ENCODE assay signal across 17 cellular contexts in the genomic region with DNA sequence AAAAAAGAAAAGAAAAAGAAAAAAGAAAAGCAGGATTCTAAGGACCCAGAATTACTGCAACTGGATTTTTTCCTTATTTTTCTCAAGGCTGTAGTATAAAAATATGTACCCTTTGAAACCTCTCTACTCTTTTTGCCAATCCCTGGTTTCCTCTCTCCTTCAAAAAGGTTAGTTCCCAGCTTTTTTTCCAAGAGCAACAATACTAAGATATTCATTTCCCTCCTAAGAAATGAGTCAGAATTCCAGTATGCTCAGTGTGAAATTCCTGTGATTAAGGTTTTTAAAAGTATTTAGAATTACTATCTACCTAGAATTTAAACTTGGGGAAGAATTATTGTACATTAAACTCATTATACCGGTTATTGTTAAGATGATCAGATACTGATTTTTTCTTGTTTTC. TPM values are rescaled to one million over a fixed set of nuclear protein-coding genes. Genes with fewer than 3 reads are reported as not detected.
A peak's percentile ranks its signal among the peaks of the same experiment; 100 is the strongest.
DNase-seq lines count a peak whose midpoint lies in the region; ATAC-seq, FAIRE-seq and TF ChIP-seq lines count a peak whose summit lies in the region.
"Had no signal": no experiment of that assay in that cellular context is flagged by ENCODE, and none has a peak within 500 bp of the region (broad histone marks: within the 10 kb centered on the region; RNA-seq: fewer than 3 reads in every experiment).

No MANE protein-coding gene starts in this region.

- H3K36me3 ChIP-seq in Karpas-422 (ENCODE audit: insufficient read depth, low read length) (peaks cover 44% of the 10 kb centered on the region), mesenchymal stem cell (ENCODE audit: control insufficient read depth in 1 of 2, insufficient read depth in 2 of 2, low read depth in 1 of 2, low read length in 2 of 2) (peaks cover 0 to 4% of the 10 kb centered on the region in 2 experiments)
- H3K36me3 ChIP-seq: pancreas had no signal

- no peak for FAIRE-seq in A549 (lab: Jason Lieb, UNC)
- FAIRE-seq: keratinocyte, pancreas had no signal

- no peak overlapping the region for H3K14ac ChIP-seq in mesenchymal stem cell (ENCODE audit: low read length in 2 of 2)

- no peak for TF ChIP-seq EP300 in A549 (IDR thresholded peaks at IDR 0.05)

- peaks cover 86% of the 10 kb centered on the region for H3K4me1 ChIP-seq in A549
- H3K4me1 ChIP-seq in Karpas-422 (ENCODE audit: low read length) = peaks cover 79% of the 10 kb centered on the region
- peaks cover 10% of the 10 kb centered on the region for H3K4me1 ChIP-seq in mesenchymal stem cell (ENCODE audit: control insufficient read depth, insufficient read depth, low read depth, low read length)

- H3K9me3 Mint-ChIP-seq in activated T-helper 2 cell treated with anti-CD3 and anti-CD28 coated beads, Interferon-gamma antibody, Interleukin-2, Interleukin-4, amounts not matched to agents 10 μg/mL and 5 μg/mL and 100 μg/mL, durations not matched to agents 14 hours and 24 hours and 36 hours = no peaks in the 10 kb centered on the region
- H3K9me3 Mint-ChIP-seq: activated naive CD8-positive, alpha-beta T cell treated with anti-CD3 and anti-CD28 coated beads for 36 hours; stimulated activated naive B cell treated with anti-CD40 and anti-IgM and Interleukin-4, amounts not matched to agents 10 μg/mL and 1 μg/mL and 100 μg/mL, for 72 hours had no signal

- no peak for TF ChIP-seq CTCF in A549 (IDR thresholded peaks at IDR 0.05)

- POLR2A ChIA-PET in A549 (lab: Yijun Ruan, JAX) = interaction anchor here (0.7 kb wide), 1 partner anchor 94 kb away, joined by 3 read pairs; no protein-coding TSS in a partner anchor

- H3K27me3 ChIP-seq in Karpas-422 (ENCODE audit: low read length) = no peaks in the 10 kb centered on the region
- no peaks in the 10 kb centered on the region for H3K27me3 ChIP-seq in mesenchymal stem cell (ENCODE audit: control insufficient read depth in 1 of 2, insufficient read depth in 1 of 2, low read length in 2 of 2)
- H3K27me3 ChIP-seq: pancreas, spleen had no signal

- no peaks in the 10 kb centered on the region for H3K4me1 Mint-ChIP-seq in activated T-helper 2 cell treated with anti-CD3 and anti-CD28 coated beads, Interferon-gamma antibody, Interleukin-2, Interleukin-4, amounts not matched to agents 10 μg/mL and 5 μg/mL and 100 μg/mL, durations not matched to agents 14 hours and 24 hours and 36 hours (ENCODE audit: low read depth)

- H3K4me3 ChIP-seq in A549 (no peak overlapping the region), Karpas-422 (ENCODE audit: low read length) (no peak overlapping the region), mesenchymal stem cell (ENCODE audit: insufficient read depth in 1 of 2, low read depth in 1 of 2, low read length in 2 of 2) (no peak overlapping the region)
- H3K4me3 ChIP-seq: pancreas, spleen had no signal

- no peak overlapping the region for H3K23ac ChIP-seq in mesenchymal stem cell (ENCODE audit: low read length in 2 of 2)

- no peak overlapping the region for H4K8ac ChIP-seq in mesenchymal stem cell (ENCODE audit: low read length)

- intact Hi-C loops in activated T-helper 2 cell treated with anti-CD3 and anti-CD28 coated beads, Interferon-gamma antibody, Interleukin-2, Interleukin-4, amounts not matched to agents 10 μg/mL and 5 μg/mL and 100 μg/mL, durations not matched to agents 14 hours and 24 hours and 36 hours (cut with micrococcal nuclease) = no loop called here

- TF ChIP-seq RAD21 in A549 (conservative IDR thresholded peaks at IDR 0.05 in 1 of 2, IDR thresholded peaks at IDR 0.05 in 1 of 2) = no peak

- WGBS in A549 (ENCODE audit: missing lambda C conversion rate) = 13% methylated on average over 1 of the region's 1 CpG
- WGBS in mesenchymal stem cell = no CpG with 5 or more reads among the region's 1 CpG

- H3K36me3 Mint-ChIP-seq in activated T-helper 2 cell treated with anti-CD3 and anti-CD28 coated beads, Interferon-gamma antibody, Interleukin-2, Interleukin-4, amounts not matched to agents 10 μg/mL and 5 μg/mL and 100 μg/mL, durations not matched to agents 14 hours and 24 hours and 36 hours (ENCODE audit: low read depth) = no peaks in the 10 kb centered on the region
- H3K36me3 Mint-ChIP-seq: activated naive CD8-positive, alpha-beta T cell treated with anti-CD3 and anti-CD28 coated beads for 36 hours had no signal

- peaks cover 92% of the 10 kb centered on the region for H3K79me2 ChIP-seq in Karpas-422 (ENCODE audit: low read length)

- H4K20me1 ChIP-seq in Karpas-422 (ENCODE audit: insufficient read depth, low read depth, low read length) = peaks cover 24% of the 10 kb centered on the region

- H2AK5ac ChIP-seq in mesenchymal stem cell (ENCODE audit: low read length, severe bottlenecking) = no peak overlapping the region

- DNase-seq in A549 (ENCODE audit: low read depth in 1 of 2, low spot score in 1 of 2) (no peak), Karpas-422 (no peak), astrocyte of the hippocampus (ENCODE audit: low read depth, low spot score) (peak; percentile 69), mesenchymal stem cell (no peak), medulla oblongata (ENCODE audit: extremely low spot score) (no peak), globus pallidus (ENCODE audit: low spot score) (no peak)
- no peak for DNase-seq in activated T-helper 2 cell treated with anti-CD3 and anti-CD28 coated beads, Interferon-gamma antibody, Interleukin-2, Interleukin-4, amounts not matched to agents 10 μg/mL and 5 μg/mL and 100 μg/mL, durations not matched to agents 14 hours and 24 hours and 36 hours (ENCODE audit: low spot score)
- DNase-seq: activated naive CD8-positive, alpha-beta T cell treated with anti-CD3 and anti-CD28 coated beads for 36 hours; COR-L47; head of caudate nucleus; NCI-H1105 treated with DMSO at 0.1 percent for 48 hours; NK-92 treated with Interleukin-12 subunit alpha and Interleukin-12 subunit beta, amount 100 ng/mL, for 24 hours; pancreas; spleen; stimulated activated naive B cell treated with anti-CD40 and anti-IgM and Interleukin-4, amounts not matched to agents 10 μg/mL and 1 μg/mL and 100 μg/mL, for 72 hours had no signal

- H2BK15ac ChIP-seq in mesenchymal stem cell (ENCODE audit: low read depth, poor library complexity, severe bottlenecking) = no peak overlapping the region

- H3K9me2 ChIP-seq in Karpas-422 (replicated peaks; ENCODE audit: insufficient read depth, low read length) = no peaks in the 10 kb centered on the region

- H4K91ac ChIP-seq in mesenchymal stem cell (ENCODE audit: low read length) = no peak overlapping the region

- no peak overlapping the region for H2BK5ac ChIP-seq in mesenchymal stem cell (ENCODE audit: low read depth, low read length, poor library complexity, severe bottlenecking)

- H3K4ac ChIP-seq in mesenchymal stem cell (ENCODE audit: low read depth in 1 of 2, low read length in 2 of 2) = no peak overlapping the region

- H2AFZ ChIP-seq in Karpas-422 (ENCODE audit: low read length) (no peak overlapping the region), mesenchymal stem cell (ENCODE audit: low read depth, low read length) (no peak overlapping the region)

- no peak for TF ChIP-seq POLR2A in A549 (IDR thresholded peaks at IDR 0.05; ENCODE audit: low read length)

- peaks cover 10% of the 10 kb centered on the region for H3K79me1 ChIP-seq in mesenchymal stem cell (replicated peaks; ENCODE audit: low read length, poor library complexity, severe bottlenecking)

- H3K27me3 Mint-ChIP-seq in activated T-helper 2 cell treated with anti-CD3 and anti-CD28 coated beads, Interferon-gamma antibody, Interleukin-2, Interleukin-4, amounts not matched to agents 10 μg/mL and 5 μg/mL and 100 μg/mL, durations not matched to agents 14 hours and 24 hours and 36 hours (ENCODE audit: low read depth) = no peaks in the 10 kb centered on the region
- H3K27me3 Mint-ChIP-seq: activated naive CD8-positive, alpha-beta T cell treated with anti-CD3 and anti-CD28 coated beads for 36 hours; stimulated activated naive B cell treated with anti-CD40 and anti-IgM and Interleukin-4, amounts not matched to agents 10 μg/mL and 1 μg/mL and 100 μg/mL, for 72 hours had no signal

- H3K9me3 ChIP-seq in A549 = no peaks in the 10 kb centered on the region
- no peaks in the 10 kb centered on the region for H3K9me3 ChIP-seq in Karpas-422 (ENCODE audit: low read length)
- no peaks in the 10 kb centered on the region for H3K9me3 ChIP-seq in mesenchymal stem cell (ENCODE audit: control insufficient read depth, low read length)
- H3K9me3 ChIP-seq: pancreas, spleen had no signal

- no peak overlapping the region for H3K18ac ChIP-seq in mesenchymal stem cell (ENCODE audit: low read depth in 1 of 2, low read length in 2 of 2)

- H3K4me2 ChIP-seq in A549 (peak overlapping the region; percentile 68), Karpas-422 (ENCODE audit: low read depth, low read length, poor library complexity, severe bottlenecking) (peak overlapping the region; percentile 1), mesenchymal stem cell (ENCODE audit: low read length, poor library complexity, severe bottlenecking) (no peak overlapping the region)

- H3K9ac ChIP-seq in Karpas-422 (ENCODE audit: low read length) (no peak overlapping the region), mesenchymal stem cell (ENCODE audit: low read length) (peak overlapping the region; percentile 48)

- ATAC-seq in A549 (no peak), GM21447 (IDR thresholded peaks at IDR 0.05; ENCODE audit: unreplicated experiment) (no peak)
- ATAC-seq: pancreas; stimulated activated naive B cell treated with anti-CD40 and anti-IgM and Interleukin-4, amounts not matched to agents 10 μg/mL and 1 μg/mL and 100 μg/mL, for 72 hours had no signal

- no peak overlapping the region for H3K4me3 Mint-ChIP-seq in activated T-helper 2 cell treated with anti-CD3 and anti-CD28 coated beads, Interferon-gamma antibody, Interleukin-2, Interleukin-4, amounts not matched to agents 10 μg/mL and 5 μg/mL and 100 μg/mL, durations not matched to agents 14 hours and 24 hours and 36 hours (ENCODE audit: low read depth)
- H3K4me3 Mint-ChIP-seq: activated naive CD8-positive, alpha-beta T cell treated with anti-CD3 and anti-CD28 coated beads for 36 hours; stimulated activated naive B cell treated with anti-CD40 and anti-IgM and Interleukin-4, amounts not matched to agents 10 μg/mL and 1 μg/mL and 100 μg/mL, for 72 hours had no signal

- peak overlapping the region; percentile 67 to 92; a peak in 5 of 6 replicates for H3K27ac ChIP-seq in A549
- peak overlapping the region; percentile 10 for H3K27ac ChIP-seq in Karpas-422 (ENCODE audit: low read length)
- peak overlapping the region; percentile 65 for H3K27ac ChIP-seq in mesenchymal stem cell (ENCODE audit: low read length, poor library complexity, severe bottlenecking)
- H3K27ac ChIP-seq: pancreas had no signal

- CTCF ChIA-PET in A549 (lab: Yijun Ruan, JAX) = interaction anchor here (1.0 kb wide), 1 partner anchor 147 kb away, joined by 3 read pairs; no protein-coding TSS in a partner anchor

- no peak overlapping the region for H2BK12ac ChIP-seq in mesenchymal stem cell (ENCODE audit: low read length in 2 of 2)

- H3K27ac Mint-ChIP-seq in activated T-helper 2 cell treated with anti-CD3 and anti-CD28 coated beads, Interferon-gamma antibody, Interleukin-2, Interleukin-4, amounts not matched to agents 10 μg/mL and 5 μg/mL and 100 μg/mL, durations not matched to agents 14 hours and 24 hours and 36 hours = no peak overlapping the region
- H3K27ac Mint-ChIP-seq: activated naive CD8-positive, alpha-beta T cell treated with anti-CD3 and anti-CD28 coated beads for 36 hours; stimulated activated naive B cell treated with anti-CD40 and anti-IgM and Interleukin-4, amounts not matched to agents 10 μg/mL and 1 μg/mL and 100 μg/mL, for 72 hours had no signal

- H2BK120ac ChIP-seq in mesenchymal stem cell (ENCODE audit: low read depth, low read length) = no peak overlapping the region

RNA-seq across cellular contexts. Expression of gene SMIM14, which starts 22.0 kb away (rescaled TPM):
- polyA plus RNA-seq in A549 (2011; rRNA removed) (81.3 and 109 TPM in 2 replicates), A549 (2017; fragmentation: RNase III; extraction: RNeasy Plus Mini Kit Qiagen cat#74134 plus additional on column Dnase treatment) (14.9 to 21.4 TPM (median 20.5 TPM) in 3 replicates)
- 10.0 and 11.1 TPM in 2 replicates for polyA plus RNA-seq in A549 (2012; cell fraction: cytosol; rRNA removed)
- polyA plus RNA-seq in A549 (2012; cell fraction: nucleus; rRNA removed) = 1.6 and 3.5 TPM in 2 replicates
- 46.7 and 48.8 TPM in 2 replicates for polyA minus RNA-seq in A549 (2011; rRNA and poly(A)+ RNA removed)
- 174 and 689 TPM in 2 replicates for total RNA-seq in Karpas-422 (2014; rRNA removed; shearing (Covaris generic); ENCODE audit: low replicate concordance)
- 15.1 TPM for polyA plus RNA-seq in mesenchymal stem cell (2013, experiment 1 of 2)
- polyA plus RNA-seq in mesenchymal stem cell (2013, experiment 2 of 2) = 17.3 TPM
- total RNA-seq in activated T-helper 2 cell treated with anti-CD3 and anti-CD28 coated beads, Interferon-gamma antibody, Interleukin-2, Interleukin-4, amounts not matched to agents 10 μg/mL and 5 μg/mL and 100 μg/mL, durations not matched to agents 14 hours and 24 hours and 36 hours = 1.7 and 1.9 TPM in 2 replicates

Comparison
In these comparisons a context has a peak if more than half of its experiments do, and no peak if none do; other contexts are left out.
1. H3K27ac ChIP-seq: peak in every context shown above with its lines; median percentile 80 in A549; 65 in mesenchymal stem cell; 10 in Karpas-422.
2. RNA of gene SMIM14, which starts 22.0 kb away (total RNA-seq): 174 to 689 TPM in Karpas-422; 1.7 to 1.9 TPM in activated T-helper 2 cell treated with anti-CD3 and anti-CD28 coated beads, Interferon-gamma antibody, Interleukin-2, Interleukin-4, amounts not matched to agents 10 μg/mL and 5 μg/mL and 100 μg/mL, durations not matched to agents 14 hours and 24 hours and 36 hours; every median in the first group is over 10 times any median in the second.